Comparison of ENCODE assay signal across 25 cellular contexts in genomic region chr11:9277176-9277575, GRCh38.
"Had no signal": no experiment of that assay in that cellular context is flagged by ENCODE, and none has a peak within 500 bp of the region (broad histone marks: within the 10 kb centered on the region; RNA-seq: fewer than 3 reads in every experiment).

No MANE protein-coding gene starts in this region.

- H3K27ac ChIP-seq: adrenal gland, body of pancreas, esophagus squamous epithelium, left lung, lower lobe of right lung, right lobe of liver, testis, transverse colon, uterus, VCaP had no signal

- H3K36me3 Mint-ChIP-seq: natural killer cell treated with Interleukin-12 subunit alpha and Interleukin-12 subunit beta and Interleukin-15 and Interleukin-18, amount 100 ng/mL, for 72 hours had no signal

- H3K27me3 Mint-ChIP-seq: activated CD4-positive, alpha-beta T cell treated with anti-CD3 and anti-CD28 coated beads, Interleukin-2, amount 10 ng/mL, durations not matched to agents 7 days and 5 days; activated naive CD8-positive, alpha-beta T cell treated with anti-CD3 and anti-CD28 coated beads for 36 hours had no signal

- H3K9me3 ChIP-seq: adrenal gland, body of pancreas, esophagus squamous epithelium, left lung, lower lobe of right lung, mucosa of descending colon, right lobe of liver, testis, transverse colon, uterus had no signal

- H3K9me3 Mint-ChIP-seq: activated CD4-positive, alpha-beta T cell treated with anti-CD3 and anti-CD28 coated beads, Interleukin-2, amount 10 ng/mL, durations not matched to agents 7 days and 5 days; activated naive CD4-positive, alpha-beta T cell treated with anti-CD3 and anti-CD28 coated beads for 36 hours; activated naive CD8-positive, alpha-beta T cell treated with anti-CD3 and anti-CD28 coated beads for 36 hours; activated T-cell treated with anti-CD3 and anti-CD28 coated beads, Interleukin-2, amount 50 U/mL, for 72 hours; natural killer cell treated with Interleukin-12 subunit alpha and Interleukin-12 subunit beta and Interleukin-15 and Interleukin-18, amount 100 ng/mL, for 72 hours had no signal

- H3K27me3 ChIP-seq: adrenal gland, body of pancreas, esophagus squamous epithelium, left lung, right lobe of liver, testis, transverse colon, uterus had no signal

- H3K36me3 ChIP-seq: uterus had no signal

- ATAC-seq: activated CD8-positive, alpha-beta memory T cell treated with anti-CD3 and anti-CD28 coated beads, Interleukin-2, amount 10 ng/mL, durations not matched to agents 7 days and 5 days; activated CD8-positive, alpha-beta T cell treated with anti-CD3 and anti-CD28 coated beads, Interleukin-2, amount 10 ng/mL, durations not matched to agents 7 days and 5 days; activated T-cell treated with anti-CD3 and anti-CD28 coated beads, Interleukin-2, amount 50 U/mL, for 72 hours; body of pancreas; left lung; lower lobe of right lung; mucosa of descending colon; natural killer cell treated with Interleukin-12 subunit alpha and Interleukin-12 subunit beta and Interleukin-15 and Interleukin-18, amount 100 ng/mL, for 72 hours; right lobe of liver had no signal

- H3K27ac Mint-ChIP-seq: activated CD4-positive, alpha-beta T cell treated with anti-CD3 and anti-CD28 coated beads, Interleukin-2, amount 10 ng/mL, durations not matched to agents 7 days and 5 days; activated CD8-positive, alpha-beta memory T cell treated with anti-CD3 and anti-CD28 coated beads, Interleukin-2, amount 10 ng/mL, durations not matched to agents 7 days and 5 days; activated CD8-positive, alpha-beta T cell treated with anti-CD3 and anti-CD28 coated beads, Interleukin-2, amount 10 ng/mL, durations not matched to agents 7 days and 5 days; activated naive CD4-positive, alpha-beta T cell treated with anti-CD3 and anti-CD28 coated beads for 36 hours; activated naive CD8-positive, alpha-beta T cell treated with anti-CD3 and anti-CD28 coated beads for 36 hours; activated T-cell treated with anti-CD3 and anti-CD28 coated beads, Interleukin-2, amount 50 U/mL, for 72 hours; natural killer cell treated with Interleukin-12 subunit alpha and Interleukin-12 subunit beta and Interleukin-15 and Interleukin-18, amount 100 ng/mL, for 72 hours had no signal

- H3K4me1 ChIP-seq: right lobe of liver, uterus had no signal

- H3K4me3 Mint-ChIP-seq: activated CD4-positive, alpha-beta T cell treated with anti-CD3 and anti-CD28 coated beads, Interleukin-2, amount 10 ng/mL, durations not matched to agents 7 days and 5 days; activated CD8-positive, alpha-beta memory T cell treated with anti-CD3 and anti-CD28 coated beads, Interleukin-2, amount 10 ng/mL, durations not matched to agents 7 days and 5 days; activated CD8-positive, alpha-beta T cell treated with anti-CD3 and anti-CD28 coated beads, Interleukin-2, amount 10 ng/mL, durations not matched to agents 7 days and 5 days; activated naive CD4-positive, alpha-beta T cell treated with anti-CD3 and anti-CD28 coated beads for 36 hours; activated naive CD8-positive, alpha-beta T cell treated with anti-CD3 and anti-CD28 coated beads for 36 hours; activated T-cell treated with anti-CD3 and anti-CD28 coated beads, Interleukin-2, amount 50 U/mL, for 72 hours; natural killer cell treated with Interleukin-12 subunit alpha and Interleukin-12 subunit beta and Interleukin-15 and Interleukin-18, amount 100 ng/mL, for 72 hours had no signal

- H3K4me3 ChIP-seq: adrenal gland, body of pancreas, esophagus squamous epithelium, left lung, lower lobe of right lung, mucosa of descending colon, right lobe of liver, testis, transverse colon, uterus had no signal

- DNase-seq: activated CD4-positive, alpha-beta T cell treated with anti-CD3 and anti-CD28 coated beads, Interleukin-2, amount 10 ng/mL, durations not matched to agents 7 days and 5 days; activated CD4-positive, CD25-positive, alpha-beta regulatory T cell treated with anti-CD3 and anti-CD28 coated beads, Interleukin-2, amount 50 U/mL, for 72 hours; activated CD8-positive, alpha-beta memory T cell treated with anti-CD3 and anti-CD28 coated beads, Interleukin-2, amount 10 ng/mL, durations not matched to agents 7 days and 5 days; activated CD8-positive, alpha-beta T cell treated with anti-CD3 and anti-CD28 coated beads, Interleukin-2, amount 10 ng/mL, durations not matched to agents 7 days and 5 days; activated naive CD4-positive, alpha-beta T cell treated with anti-CD3 and anti-CD28 coated beads for 36 hours; activated naive CD8-positive, alpha-beta T cell treated with anti-CD3 and anti-CD28 coated beads for 36 hours; activated T-cell treated with anti-CD3 and anti-CD28 coated beads, Interleukin-2, amount 50 U/mL, for 72 hours; body of pancreas; caudate nucleus; esophagus squamous epithelium; foreskin melanocyte; left lung; lower lobe of right lung; mesenchymal stem cell; mucosa of descending colon; right lobe of liver; stimulated activated CD4-positive, alpha-beta T cell treated with anti-CD3 and anti-CD28 coated beads, Interleukin-2, amount 100 ng/mL, for 48 hours; stimulated activated naive CD8-positive, alpha-beta T cell treated with anti-CD3 and anti-CD28 coated beads, Interleukin-15, Interleukin-2, amounts not matched to agents 100 U/mL and 50 U/mL, for 24 hours; T-helper 9 cell; testis; transverse colon; uterus had no signal
